9 cellular contexts compared by ENCODE assay signal in the genomic region with DNA sequence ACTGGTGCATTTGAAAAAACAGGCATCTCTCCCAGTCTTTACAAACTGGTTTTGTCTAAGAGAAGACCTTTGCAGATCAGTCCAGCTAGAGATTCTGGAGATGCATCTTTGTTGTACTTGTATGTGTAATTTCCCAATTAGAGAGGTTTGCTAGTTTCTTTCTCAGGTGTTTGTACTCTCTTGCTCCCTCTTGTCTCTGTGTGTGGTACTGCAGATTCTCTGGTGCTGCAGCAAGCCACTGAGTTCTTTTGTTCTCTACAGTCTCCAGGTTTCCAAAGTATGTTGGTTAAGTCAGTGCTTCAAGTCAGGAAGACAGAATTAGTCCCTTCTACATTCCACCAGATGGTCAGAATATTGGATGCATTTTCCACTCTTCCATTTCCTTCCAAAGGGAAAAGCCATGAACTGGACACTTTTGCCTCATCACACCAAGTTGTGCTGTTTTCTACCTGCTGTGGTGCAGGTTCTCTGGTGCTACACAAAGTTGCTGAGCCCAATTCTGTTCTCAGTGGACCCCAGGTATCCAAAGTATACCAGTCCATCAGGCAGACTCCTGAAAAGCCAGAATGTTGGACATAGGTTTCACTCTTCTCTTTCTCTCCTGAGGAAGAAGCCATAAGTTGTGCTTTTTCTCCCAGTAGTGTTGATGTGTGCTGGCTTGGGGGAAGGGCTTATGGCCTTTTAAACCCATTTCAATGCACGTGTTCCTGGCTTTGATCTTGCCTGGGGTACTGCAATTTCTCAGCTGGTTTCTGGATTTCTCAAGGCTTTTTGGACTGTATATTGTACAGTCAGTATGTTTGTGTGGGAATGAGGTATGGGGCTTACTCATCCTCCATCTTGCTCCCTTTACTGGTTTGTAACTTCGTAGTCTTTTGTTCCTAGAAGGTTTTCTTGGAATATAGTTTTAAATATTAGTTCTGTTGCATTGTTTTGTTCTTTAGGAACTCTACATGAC. TPM values are rescaled to one million over a fixed set of nuclear protein-coding genes. Genes with fewer than 3 reads are reported as not detected.
DNase-seq lines count a peak whose midpoint lies in the region; ATAC-seq and TF ChIP-seq lines count a peak whose summit lies in the region.
"Had no signal": no experiment of that assay in that cellular context is flagged by ENCODE, and none has a peak within 500 bp of the region (broad histone marks: within the 10 kb centered on the region; RNA-seq: fewer than 3 reads in every experiment).

No MANE protein-coding gene starts in this region.

- H3K4me1 ChIP-seq in BE2C, result no peaks in the 10 kb centered on the region
- H3K4me1 ChIP-seq in left lung, result peaks cover 0 to 24% of the 10 kb centered on the region in 2 donors

- intact Hi-C loops in left lung (cut with DNase I), result no loop called here

- H3K27me3 ChIP-seq in BE2C (no peaks in the 10 kb centered on the region), left lung (no peaks in the 10 kb centered on the region)

- peak; percentile 46 for TF ChIP-seq CTCF in BE2C (IDR thresholded peaks at IDR 0.05; ENCODE audit: low read depth, low read length)
- TF ChIP-seq CTCF in left lung (IDR thresholded peaks at IDR 0.05), result peak; percentile 30 to 57

- H3K36me3 ChIP-seq in BE2C (no peaks in the 10 kb centered on the region), left lung (no peaks in the 10 kb centered on the region)

- H3K27ac ChIP-seq in left lung, result no peak overlapping the region

- ATAC-seq in GM18498 (IDR thresholded peaks at IDR 0.05; ENCODE audit: unreplicated experiment) (peak; percentile 61), left lung (peak; percentile 71), GM19324 (IDR thresholded peaks at IDR 0.05; ENCODE audit: low FRiP score, unreplicated experiment) (no peak)

- H3K4me3 ChIP-seq in BE2C (ENCODE audit: low read depth, low read length) (no peak overlapping the region), left lung (no peak overlapping the region)
- H3K4me3 ChIP-seq: lung had no signal

- H3K9me3 ChIP-seq in BE2C (no peaks in the 10 kb centered on the region), left lung (no peaks in the 10 kb centered on the region)

- DNase-seq in BE2C (no peak), NCI-H1105 treated with DMSO at 0.1 percent for 48 hours (lab: John Stamatoyannopoulos, UW) (peak; percentile 30), left lung (no peak), NCI-H526 treated with DMSO at 0.1 percent for 48 hours (lab: John Stamatoyannopoulos, UW) (no peak), NCI-H1092 treated with DMSO at 0.1 percent for 48 hours (lab: John Stamatoyannopoulos, UW) (no peak)
- DNase-seq in activated naive CD4-positive, alpha-beta T cell treated with anti-CD3 and anti-CD28 coated beads, Interleukin-2, amount 50 U/mL, for 16 hours, result peak; percentile 21

RNA-seq across cellular contexts. Expression of a gene that starts 29.8 kb away (rescaled TPM):
- polyA plus RNA-seq in BE2C (2012; ENCODE audit: insufficient read depth, insufficient read length, low read depth), result 9.6 TPM
- 10 to 100 TPM; 28.7 to 30.6 TPM for total RNA-seq in left lung

Comparison
In these comparisons a context has a peak if more than half of its experiments do, and no peak if none do; other contexts are left out.
1. DNase-seq: peak in NCI-H1105 treated with DMSO at 0.1 percent for 48 hours (single experiment) and activated naive CD4-positive, alpha-beta T cell treated with anti-CD3 and anti-CD28 coated beads, Interleukin-2, amount 50 U/mL, for 16 hours (single experiment); none in BE2C (single experiment), left lung (0 of 2), NCI-H526 treated with DMSO at 0.1 percent for 48 hours (single experiment) and NCI-H1092 treated with DMSO at 0.1 percent for 48 hours (single experiment).